Comparison of ENCODE assay signal across 20 cellular contexts in genomic region chr7:81005254-81005653, GRCh38.
"Had no signal": no experiment of that assay in that cellular context is flagged by ENCODE, and none has a peak within 500 bp of the region (broad histone marks: within the 10 kb centered on the region; RNA-seq: fewer than 3 reads in every experiment).

No MANE protein-coding gene starts in this region.

- H3K27ac ChIP-seq: cardiac muscle cell, parathyroid adenoma, sigmoid colon, stomach had no signal

- H3K36me3 ChIP-seq: cardiac muscle cell, sigmoid colon, stomach had no signal

- DNase-seq: activated CD4-positive, alpha-beta memory T cell treated with anti-CD3 and anti-CD28 coated beads, Interleukin-2, amount 10 ng/mL, durations not matched to agents 7 days and 5 days; activated CD4-positive, alpha-beta T cell treated with anti-CD3 and anti-CD28 coated beads, Interleukin-2, amount 10 ng/mL, durations not matched to agents 24 days and 14 days; activated effector memory CD4-positive, alpha-beta T cell treated with Interleukin-2 at 50 U/mL for 16 hours; activated naive CD4-positive, alpha-beta T cell treated with anti-CD3 and anti-CD28 coated beads, Interleukin-2, amount 10 ng/mL, durations not matched to agents 7 days and 5 days; activated T-cell treated with anti-CD3 and anti-CD28 coated beads, Interleukin-2, amount 50 U/mL, for 72 hours; amygdala; erythroblast; foreskin melanocyte; hypothalamus; nephron progenitor cell; nucleus accumbens; sigmoid colon; stimulated activated CD4-positive, alpha-beta T cell treated with anti-CD3 and anti-CD28 coated beads, Interleukin-15, amount 100 ng/mL, for 24 hours; stomach had no signal

- H3K4me3 Mint-ChIP-seq: activated CD4-positive, alpha-beta memory T cell treated with anti-CD3 and anti-CD28 coated beads, Interleukin-2, amount 10 ng/mL, durations not matched to agents 7 days and 5 days; activated CD4-positive, alpha-beta T cell treated with anti-CD3 and anti-CD28 coated beads, Interleukin-2, amount 10 ng/mL, durations not matched to agents 24 days and 14 days; activated naive CD4-positive, alpha-beta T cell treated with anti-CD3 and anti-CD28 coated beads, Interleukin-2, amount 10 ng/mL, durations not matched to agents 7 days and 5 days; activated T-cell treated with anti-CD3 and anti-CD28 coated beads, Interleukin-2, amount 50 U/mL, for 72 hours; memory B cell; nephron progenitor cell; stimulated activated memory B cell treated with anti-CD40 and anti-IgM and Interleukin-4, amounts not matched to agents 10 μg/mL and 1 μg/mL and 100 μg/mL, for 72 hours; type B pancreatic cell had no signal

- H3K9me3 ChIP-seq: stomach had no signal

- H3K79me2 ChIP-seq: parathyroid adenoma had no signal

- H3K27me3 Mint-ChIP-seq: activated CD4-positive, alpha-beta memory T cell treated with anti-CD3 and anti-CD28 coated beads, Interleukin-2, amount 10 ng/mL, durations not matched to agents 7 days and 5 days; activated CD4-positive, alpha-beta T cell treated with anti-CD3 and anti-CD28 coated beads, Interleukin-2, amount 10 ng/mL, durations not matched to agents 24 days and 14 days; activated naive CD4-positive, alpha-beta T cell treated with anti-CD3 and anti-CD28 coated beads, Interleukin-2, amount 10 ng/mL, durations not matched to agents 7 days and 5 days; memory B cell; stimulated activated memory B cell treated with anti-CD40 and anti-IgM and Interleukin-4, amounts not matched to agents 10 μg/mL and 1 μg/mL and 100 μg/mL, for 72 hours; type B pancreatic cell had no signal

- H2AFZ ChIP-seq: parathyroid adenoma had no signal

- ATAC-seq: activated T-cell treated with anti-CD3 and anti-CD28 coated beads, Interleukin-2, amount 50 U/mL, for 72 hours; stimulated activated memory B cell treated with anti-CD40 and anti-IgM and Interleukin-4, amounts not matched to agents 10 μg/mL and 1 μg/mL and 100 μg/mL, for 72 hours had no signal

- H3K4me1 Mint-ChIP-seq: activated CD4-positive, alpha-beta memory T cell treated with anti-CD3 and anti-CD28 coated beads, Interleukin-2, amount 10 ng/mL, durations not matched to agents 7 days and 5 days; activated CD4-positive, alpha-beta T cell treated with anti-CD3 and anti-CD28 coated beads, Interleukin-2, amount 10 ng/mL, durations not matched to agents 24 days and 14 days; activated naive CD4-positive, alpha-beta T cell treated with anti-CD3 and anti-CD28 coated beads, Interleukin-2, amount 10 ng/mL, durations not matched to agents 7 days and 5 days; memory B cell; stimulated activated memory B cell treated with anti-CD40 and anti-IgM and Interleukin-4, amounts not matched to agents 10 μg/mL and 1 μg/mL and 100 μg/mL, for 72 hours had no signal

- H3K9me3 Mint-ChIP-seq: activated CD4-positive, alpha-beta T cell treated with anti-CD3 and anti-CD28 coated beads, Interleukin-2, amount 10 ng/mL, durations not matched to agents 24 days and 14 days had no signal

- H3K27ac Mint-ChIP-seq: activated CD4-positive, alpha-beta memory T cell treated with anti-CD3 and anti-CD28 coated beads, Interleukin-2, amount 10 ng/mL, durations not matched to agents 7 days and 5 days; activated CD4-positive, alpha-beta T cell treated with anti-CD3 and anti-CD28 coated beads, Interleukin-2, amount 10 ng/mL, durations not matched to agents 24 days and 14 days; activated naive CD4-positive, alpha-beta T cell treated with anti-CD3 and anti-CD28 coated beads, Interleukin-2, amount 10 ng/mL, durations not matched to agents 7 days and 5 days; activated T-cell treated with anti-CD3 and anti-CD28 coated beads, Interleukin-2, amount 50 U/mL, for 72 hours; memory B cell; nephron progenitor cell; stimulated activated memory B cell treated with anti-CD40 and anti-IgM and Interleukin-4, amounts not matched to agents 10 μg/mL and 1 μg/mL and 100 μg/mL, for 72 hours; type B pancreatic cell had no signal

- H3K4me2 ChIP-seq: smooth muscle cell had no signal

- H3K27me3 ChIP-seq: cardiac muscle cell, sigmoid colon, stomach had no signal

- H3K4me1 ChIP-seq: parathyroid adenoma, stomach had no signal

- H3K9ac ChIP-seq: parathyroid adenoma had no signal

- H3K36me3 Mint-ChIP-seq: activated naive CD4-positive, alpha-beta T cell treated with anti-CD3 and anti-CD28 coated beads, Interleukin-2, amount 10 ng/mL, durations not matched to agents 7 days and 5 days; memory B cell; stimulated activated memory B cell treated with anti-CD40 and anti-IgM and Interleukin-4, amounts not matched to agents 10 μg/mL and 1 μg/mL and 100 μg/mL, for 72 hours had no signal

- H3K4me3 ChIP-seq: cardiac muscle cell, sigmoid colon, smooth muscle cell, stomach had no signal
